In genomic region chr4:120718979-120719566, GRCh38 we compare ENCODE assay signal across 8 cellular contexts.
DNase-seq lines count a peak whose midpoint lies in the region; ATAC-seq and TF ChIP-seq lines count a peak whose summit lies in the region.

No MANE protein-coding gene starts in this region.

- H3K27me3 ChIP-seq in breast epithelium, result no peaks in the 10 kb centered on the region
- H3K27me3 ChIP-seq in heart right ventricle, result no peaks in the 10 kb centered on the region
- no peaks in the 10 kb centered on the region for H3K27me3 ChIP-seq in spleen (replicated peaks in 1 of 7)

- H3K4me3 ChIP-seq in breast epithelium (no peak overlapping the region), heart right ventricle (peak overlapping the region in 1 of 10 donors; percentile 14), spleen (no peak overlapping the region)

- H3K4me3 Mint-ChIP-seq in MCF 10A (ENCODE audit: unreplicated experiment), result no peak overlapping the region

- H3K4me1 Mint-ChIP-seq in MCF 10A (ENCODE audit: insufficient read depth, unreplicated experiment), result no peaks in the 10 kb centered on the region

- TF ChIP-seq POLR2A in breast epithelium (IDR thresholded peaks at IDR 0.05) (no peak), spleen (IDR thresholded peaks at IDR 0.05) (no peak)

- DNase-seq in MCF 10A (ENCODE audit: unreplicated experiment) (peak; percentile 56), breast epithelium (ENCODE audit: low spot score in 2 of 2) (no peak), Kasumi-1 (lab: John Stamatoyannopoulos, UW) (peak; percentile 63 to 76), heart right ventricle (peak in 1 of 2 donors; percentile 33), spleen (no peak)
- DNase-seq in effector CD4-positive, alpha-beta T cell, result no peak

- H3K27ac Mint-ChIP-seq in MCF 10A (ENCODE audit: low read depth, unreplicated experiment), result no peak overlapping the region

- no peaks in the 10 kb centered on the region for H3K36me3 Mint-ChIP-seq in MCF 10A (ENCODE audit: insufficient read depth, unreplicated experiment)

- POLR2A ChIA-PET in MCF 10A (lab: Yijun Ruan, JAX), result no interaction called here

- H3K27ac ChIP-seq in breast epithelium (no peak overlapping the region), VCaP (no peak overlapping the region), heart right ventricle (no peak overlapping the region), spleen (no peak overlapping the region)

- H3K36me3 ChIP-seq in breast epithelium (no peaks in the 10 kb centered on the region), heart right ventricle (no peaks in the 10 kb centered on the region), spleen (no peaks in the 10 kb centered on the region)

- peak; percentile 85 for ATAC-seq in GM21825 (IDR thresholded peaks at IDR 0.05; ENCODE audit: unreplicated experiment)
- ATAC-seq in heart right ventricle, result peak; percentile 79 to 96 (median 89)

- BruUV-seq in MCF 10A (replicated peaks; lab: Mats Ljungman, UMichigan), result no TSS peak

- 17 to 29% methylated on average over 5 of the region's 5 CpGs for WGBS in heart right ventricle, 2 donors
- 21 to 31% (median 26%) methylated on average over 5 of the region's 5 CpGs for WGBS in spleen, 5 donors

- no peaks in the 10 kb centered on the region for H3K9me3 ChIP-seq in breast epithelium
- no peaks in the 10 kb centered on the region for H3K9me3 ChIP-seq in heart right ventricle
- no peaks in the 10 kb centered on the region for H3K9me3 ChIP-seq in spleen

- intact Hi-C loops in MCF 10A (cut with micrococcal nuclease), result loop anchor here (1.0 to 2.0 kb wide), 4 partner anchors 204 to 563 kb away; partner anchors contain the start of gene PRDM5
- intact Hi-C loops in breast epithelium (cut with DNase I; ENCODE audit: low total_unique reads), result no loop called here
- intact Hi-C loops in heart right ventricle (cut with DNase I), result loop anchor here in 8 of 10 donors (5.0 to 10.0 kb wide), 5 partner anchors 203 to 554 kb away; partner anchors contain the start of gene PRDM5 (in 6 of the 8)
- intact Hi-C loops in spleen (cut with DNase I; ENCODE audit: low total_unique reads), result loop anchor here (10.0 kb wide), 1 partner anchor 256 kb away; no protein-coding TSS in a partner anchor

- TF ChIP-seq CTCF in MCF 10A (IDR thresholded peaks at IDR 0.05; ENCODE audit: unreplicated experiment), result peak; percentile 59
- TF ChIP-seq CTCF in breast epithelium (IDR thresholded peaks at IDR 0.05), result no peak
- peak; percentile 80 for TF ChIP-seq CTCF in VCaP (conservative IDR thresholded peaks at IDR 0.05)
- TF ChIP-seq CTCF in heart right ventricle (IDR thresholded peaks at IDR 0.05), result peak; percentile 40 to 76 (median 72)
- peak in 7 of 11 experiments; percentile 32 to 47 (median 40) for TF ChIP-seq CTCF in spleen (IDR thresholded peaks at IDR 0.05 in 8 of 11, conservative IDR thresholded peaks at IDR 0.05 in 3 of 11)

- CTCF ChIA-PET in MCF 10A (lab: Yijun Ruan, JAX), result interaction anchor here (0.9 to 1.9 kb wide), 5 partner anchors 79 to 565 kb away, joined by 3 to 13 read pairs (median 4); no protein-coding TSS in a partner anchor

- H3K27me3 Mint-ChIP-seq in MCF 10A (ENCODE audit: insufficient read depth, unreplicated experiment), result no peaks in the 10 kb centered on the region

- no peaks in the 10 kb centered on the region for H3K9me3 Mint-ChIP-seq in MCF 10A (ENCODE audit: unreplicated experiment)

- no peaks in the 10 kb centered on the region for H3K4me1 ChIP-seq in breast epithelium
- H3K4me1 ChIP-seq in heart right ventricle, result peaks cover 0 to 18% (median 5%) of the 10 kb centered on the region in 9 donors
- H3K4me1 ChIP-seq in spleen, result no peaks in the 10 kb centered on the region

Comparison
In these comparisons a context has a peak if more than half of its experiments do, and no peak if none do; other contexts are left out.
1. DNase-seq: peak in MCF 10A (single experiment) and Kasumi-1 (2 of 2); none in breast epithelium (0 of 2), spleen (single experiment) and effector CD4-positive, alpha-beta T cell (single experiment).
2. CTCF ChIP-seq: peak in MCF 10A (single experiment), VCaP (single experiment), heart right ventricle (9 of 9) and spleen (7 of 11); none in breast epithelium (0 of 3).